8 cellular contexts compared by ENCODE assay signal in genomic region chr1:37595440-37596181, GRCh38. TPM values are rescaled to one million over a fixed set of nuclear protein-coding genes. Genes with fewer than 3 reads are reported as not detected.
DNase-seq lines count a peak whose midpoint lies in the region; ATAC-seq lines count a peak whose summit lies in the region.

Gene GNL2 (minus strand): TSS chr1:37595937. CDS start chr1:37595822, 115 bp downstream.

- H3K27ac ChIP-seq in CD8-positive, alpha-beta memory T cell (ENCODE audit: low read depth, low read length), result peak within 1 kb of the TSS; percentile 89
- peak within 1 kb of the TSS; percentile 89 for H3K27ac ChIP-seq in effector memory CD4-positive, alpha-beta T cell (ENCODE audit: insufficient read depth, low read length, poor library complexity, severe bottlenecking)

- POLR2A ChIA-PET in CD8-positive, alpha-beta memory T cell (lab: Charles Lee), result interaction anchor here (0.6 to 1.1 kb wide), 2 partner anchors 81 to 95 kb away, joined by 3 to 5 read pairs; partner anchors contain the start of gene MEAF6
- POLR2A ChIA-PET in activated CD8-positive, alpha-beta memory T cell treated with anti-CD3 and anti-CD28 coated beads for 36 hours (lab: Charles Lee), result interaction anchor here (0.6 kb wide), 1 partner anchor 92 kb away, joined by 4 read pairs; no protein-coding TSS in a partner anchor

- peaks cover 0 to 35% (median 18%) of the 10 kb centered on the region in 3 donors for H3K36me3 Mint-ChIP-seq in CD8-positive, alpha-beta memory T cell

- H3K27me3 ChIP-seq in CD8-positive, alpha-beta memory T cell (ENCODE audit: insufficient read depth, low read length, poor library complexity, severe bottlenecking), result no peaks in the 10 kb centered on the region
- no peaks in the 10 kb centered on the region for H3K27me3 ChIP-seq in effector memory CD4-positive, alpha-beta T cell (replicated peaks; ENCODE audit: control insufficient read depth, insufficient read depth, low read length, poor library complexity, severe bottlenecking)

- peaks cover 21% of the 10 kb centered on the region for H3K4me1 ChIP-seq in CD8-positive, alpha-beta memory T cell (ENCODE audit: insufficient read depth, low read length)
- H3K4me1 ChIP-seq in effector memory CD4-positive, alpha-beta T cell (ENCODE audit: control insufficient read depth, insufficient read depth, low read length, poor library complexity, severe bottlenecking), result peaks cover 14% of the 10 kb centered on the region

- H3K9me3 ChIP-seq in CD8-positive, alpha-beta memory T cell (ENCODE audit: low read length), result no peaks in the 10 kb centered on the region
- H3K9me3 ChIP-seq in effector memory CD4-positive, alpha-beta T cell (ENCODE audit: control insufficient read depth, low read length), result no peaks in the 10 kb centered on the region

- H3K27me3 Mint-ChIP-seq in CD8-positive, alpha-beta memory T cell, result peaks cover 0 to 2% of the 10 kb centered on the region in 2 donors

- peak within 1 kb of the TSS; percentile 96 to 100 (median 99) for H3K4me3 Mint-ChIP-seq in CD8-positive, alpha-beta memory T cell

- peak; percentile 94 to 97 (median 95) for DNase-seq in CD8-positive, alpha-beta memory T cell
- peak; percentile 83 for DNase-seq in HS-5 (ENCODE audit: low read depth)
- peak; percentile 90 for DNase-seq in NK-92 treated with Interleukin-12 subunit alpha and Interleukin-12 subunit beta, amount 100 ng/mL, for 24 hours (lab: John Stamatoyannopoulos, UW)
- DNase-seq in effector memory CD4-positive, alpha-beta T cell, result peak; percentile 91 to 95 (median 91)
- peak; percentile 98 for DNase-seq in medulla oblongata (ENCODE audit: extremely low spot score)
- DNase-seq in stimulated activated CD8-positive, alpha-beta memory T cell treated with anti-CD3 and anti-CD28 coated beads, Interleukin-12 subunit alpha, Interleukin-12 subunit beta, amount 100 ng/mL, for 1 hour (ENCODE audit: low read depth), result peak; percentile 93

- CTCF ChIA-PET in CD8-positive, alpha-beta memory T cell (lab: Charles Lee), result interaction anchor here (0.7 kb wide), 1 partner anchor 97 kb away, joined by 3 read pairs; no protein-coding TSS in a partner anchor
- CTCF ChIA-PET in activated CD8-positive, alpha-beta memory T cell treated with anti-CD3 and anti-CD28 coated beads for 36 hours (lab: Charles Lee), result interaction anchor here (0.6 to 1.4 kb wide), 4 partner anchors 42 to 86 kb away, joined by 3 to 4 read pairs (median 3); partner anchors contain the start of gene SNIP1

- peaks cover 24% of the 10 kb centered on the region for H3K36me3 ChIP-seq in CD8-positive, alpha-beta memory T cell (ENCODE audit: insufficient read depth, low read length)
- H3K36me3 ChIP-seq in effector memory CD4-positive, alpha-beta T cell (ENCODE audit: control insufficient read depth, insufficient read depth, low read length), result peaks cover 18% of the 10 kb centered on the region

- peak within 1 kb of the TSS; percentile 98 for H3K4me3 ChIP-seq in CD8-positive, alpha-beta memory T cell (ENCODE audit: low read length)
- peak within 1 kb of the TSS; percentile 97 for H3K4me3 ChIP-seq in effector memory CD4-positive, alpha-beta T cell (ENCODE audit: insufficient read depth, low read depth, low read length, poor library complexity, severe bottlenecking)

- no peaks in the 10 kb centered on the region for H3K9me3 Mint-ChIP-seq in CD8-positive, alpha-beta memory T cell

- H3K27ac Mint-ChIP-seq in CD8-positive, alpha-beta memory T cell, result peak within 1 kb of the TSS; percentile 95 to 100 (median 98)

- peak; percentile 98 for ATAC-seq in GM19468 (IDR thresholded peaks at IDR 0.05; ENCODE audit: extremely low read depth, unreplicated experiment)

- peaks cover 32 to 40% (median 38%) of the 10 kb centered on the region in 3 donors for H3K4me1 Mint-ChIP-seq in CD8-positive, alpha-beta memory T cell

RNA-seq across cellular contexts. Expression of gene GNL2, which starts in this region (rescaled TPM):
- 10 to 100 TPM; 83.4 to 85.3 TPM for total RNA-seq in CD8-positive, alpha-beta memory T cell
- 53.4 TPM for polyA plus RNA-seq in CD8-positive, alpha-beta memory T cell
- 10 to 100 TPM; 95.3 to 97.4 TPM for total RNA-seq in activated CD8-positive, alpha-beta memory T cell treated with anti-CD3 and anti-CD28 coated beads for 36 hours

Comparison
In these comparisons a context has a peak if more than half of its experiments do, and no peak if none do; other contexts are left out.
1. Peak in every context shown above with its lines: DNase-seq, ATAC-seq, H3K4me3 ChIP-seq and H3K27ac ChIP-seq.